Comparison of ENCODE assay signal across 35 cellular contexts in genomic region chr6:33809619-33810018, GRCh38. TPM values are rescaled to one million over a fixed set of nuclear protein-coding genes. Genes with fewer than 3 reads are reported as not detected.
DNase-seq lines count a peak whose midpoint lies in the region; ATAC-seq, FAIRE-seq and TF ChIP-seq lines count a peak whose summit lies in the region.
"Had no signal": no experiment of that assay in that cellular context is flagged by ENCODE, and none has a peak within 500 bp of the region (broad histone marks: within the 10 kb centered on the region; RNA-seq: fewer than 3 reads in every experiment).

No MANE protein-coding gene starts in this region.

- H3K23me2 ChIP-seq in H1 (ENCODE audit: low read depth, low read length) = peaks cover 2% of the 10 kb centered on the region

- H3K4ac ChIP-seq in H1 (replicated peaks; ENCODE audit: insufficient read length, low read depth, low read length) = peak overlapping the region; percentile 62

- no peak overlapping the region for H2AK5ac ChIP-seq in H1 (ENCODE audit: low read depth, low read length)

- no peaks in the 10 kb centered on the region for H3K36me3 ChIP-seq in H1 (ENCODE audit: control insufficient read depth in 2 of 4, insufficient read depth in 4 of 4, low read length in 3 of 4)
- no peaks in the 10 kb centered on the region for H3K36me3 ChIP-seq in prostate gland
- H3K36me3 ChIP-seq: esophagus squamous epithelium, gastrocnemius medialis, thyroid gland, vagina had no signal

- POLR2A ChIA-PET in H1 (lab: Charles Lee; ENCODE audit: partially characterized antibody) = no interaction called here

- peak overlapping the region; percentile 72 for H2BK12ac ChIP-seq in H1 (ENCODE audit: low read depth, low read length)

- peak overlapping the region; percentile 12 for H4K91ac ChIP-seq in H1 (replicated peaks; ENCODE audit: insufficient read length, low read length)

- peak overlapping the region in 1 of 2 experiments; percentile 31; a peak in 1 of 4 replicates for H3K4me2 ChIP-seq in H1 (ENCODE audit: insufficient read depth in 1 of 2, low read depth in 2 of 2, low read length in 2 of 2)
- H3K4me2 ChIP-seq: hepatocyte had no signal

- peak overlapping the region; percentile 61; the same call in 1 of the 2 replicates for H2BK5ac ChIP-seq in H1 (ENCODE audit: low read depth, low read length)

- WGBS in H1 (ENCODE audit: extremely low coverage in 1 of 2, insufficient coverage in 1 of 2, insufficient read length in 1 of 2, insufficient replicate concordance in 2 of 2, low coverage in 1 of 2, low lambda C conversion rate in 2 of 2, missing lambda C conversion rate in 1 of 2), 2 experiments = 80% methylated on average over 4 of the region's 4 CpGs; no CpG with 5 or more reads in 1 of the 2 experiments
- WGBS in prostate gland = 63% methylated on average over 4 of the region's 4 CpGs

- no peak overlapping the region for H3K23ac ChIP-seq in H1 (ENCODE audit: insufficient read length)

- peaks cover 26% of the 10 kb centered on the region for H3K27me3 Mint-ChIP-seq in activated naive CD4-positive, alpha-beta T cell treated with anti-CD3 and anti-CD28 coated beads, Interleukin-2, amount 50 U/mL, for 24 hours

- no peak overlapping the region for H3K56ac ChIP-seq in H1 (replicated peaks; ENCODE audit: insufficient read length, low read depth, low read length)

- no peak for ATAC-seq in GM19324 (IDR thresholded peaks at IDR 0.05; ENCODE audit: low FRiP score, unreplicated experiment)
- ATAC-seq: gastrocnemius medialis; HCT116; naive thymus-derived CD4-positive, alpha-beta T cell; stimulated activated naive CD8-positive, alpha-beta T cell treated with anti-CD3 and anti-CD28 coated beads, Interleukin-15, amount 100 ng/mL, for 72 hours had no signal

- TF ChIP-seq POLR2A in H1 (IDR thresholded peaks at IDR 0.05; ENCODE audit: control extremely low read depth in 1 of 2, low read depth in 2 of 2, low read length in 2 of 2) (no peak), prostate gland (IDR thresholded peaks at IDR 0.05) (no peak)

- H3K4me1 Mint-ChIP-seq in activated naive CD4-positive, alpha-beta T cell treated with anti-CD3 and anti-CD28 coated beads, Interleukin-2, amount 50 U/mL, for 24 hours = peaks cover 17% of the 10 kb centered on the region

- no peak for TF ChIP-seq EP300 in H1 (IDR thresholded peaks at IDR 0.05; ENCODE audit: borderline replicate concordance in 1 of 2, low read depth in 2 of 2, low read length in 2 of 2)

- FAIRE-seq in H1 (lab: Jason Lieb, UNC) = no peak
- FAIRE-seq: endometrium, G401.6 had no signal

- CTCF ChIA-PET in H1 (lab: Charles Lee; ENCODE audit: partially characterized antibody) = interaction anchor here (0.6 to 2.7 kb wide), 3 partner anchors 11 to 1131 kb away, joined by 3 to 8 read pairs (median 3); no protein-coding TSS in a partner anchor

- H3K9ac ChIP-seq in H1 (replicated peaks in 1 of 4; ENCODE audit: extremely low read depth in 1 of 4, low read depth in 3 of 4, low read length in 3 of 4) = no peak overlapping the region

- peaks cover 28 to 48% (median 37%) of the 10 kb centered on the region in 4 experiments for H3K4me1 ChIP-seq in H1 (replicated peaks in 1 of 4; ENCODE audit: control insufficient read depth in 3 of 4, insufficient read depth in 4 of 4, low read length in 3 of 4)
- no peaks in the 10 kb centered on the region for H3K4me1 ChIP-seq in prostate gland (replicated peaks)
- H3K4me1 ChIP-seq: esophagus squamous epithelium, vagina had no signal

- no peak for TF ChIP-seq RAD21 in H1 (IDR thresholded peaks at IDR 0.05 in 1 of 2, conservative IDR thresholded peaks at IDR 0.05 in 1 of 2; ENCODE audit: low read depth in 2 of 2, low read length in 2 of 2)

- no peak overlapping the region for H2BK15ac ChIP-seq in H1 (ENCODE audit: low read length)

- peak overlapping the region; percentile 34 for H2BK120ac ChIP-seq in H1 (replicated peaks; ENCODE audit: low read depth, low read length)

- H3K9me3 ChIP-seq in H1 (ENCODE audit: insufficient read depth in 2 of 2, low read depth in 1 of 2, low read length in 1 of 2) (no peaks in the 10 kb centered on the region), prostate gland (no peaks in the 10 kb centered on the region)
- H3K9me3 ChIP-seq: esophagus squamous epithelium, gastrocnemius medialis, thyroid gland, vagina had no signal

- H3K4me3 ChIP-seq in H1 (ENCODE audit: extremely low read depth in 1 of 4, insufficient read depth in 2 of 4, low read depth in 3 of 4, low read length in 4 of 4) (no peak overlapping the region; a peak in 1 of 8 replicates), prostate gland (no peak overlapping the region)
- H3K4me3 ChIP-seq: esophagus squamous epithelium, gastrocnemius medialis, hepatocyte, skin epidermis, thyroid gland, vagina had no signal

- no peak overlapping the region for H2AFZ ChIP-seq in H1 (ENCODE audit: low read length)
- H2AFZ ChIP-seq: hepatocyte had no signal

- no peak overlapping the region for H3K27ac ChIP-seq in H1 (ENCODE audit: low read depth, low read length)
- H3K27ac ChIP-seq in prostate gland = no peak overlapping the region
- H3K27ac ChIP-seq: esophagus squamous epithelium, gastrocnemius medialis, hepatocyte, skin epidermis, thyroid gland, vagina had no signal

- no peaks in the 10 kb centered on the region for H3K9me3 Mint-ChIP-seq in activated naive CD4-positive, alpha-beta T cell treated with anti-CD3 and anti-CD28 coated beads, Interleukin-2, amount 50 U/mL, for 24 hours
- H3K9me3 Mint-ChIP-seq: central memory CD8-positive, alpha-beta T cell; naive thymus-derived CD4-positive, alpha-beta T cell; stimulated activated naive CD8-positive, alpha-beta T cell treated with anti-CD3 and anti-CD28 coated beads, Interleukin-15, amount 100 ng/mL, for 72 hours had no signal

- peak overlapping the region; percentile 87; the same call in 1 of the 2 replicates for H2BK20ac ChIP-seq in H1 (ENCODE audit: low read length)

- no peak overlapping the region for H3K14ac ChIP-seq in H1 (ENCODE audit: insufficient read length)

- H3K18ac ChIP-seq in H1 (ENCODE audit: extremely low read depth, low read length) = peak overlapping the region; percentile 74; the same call in 1 of the 2 replicates

- intact Hi-C loops in prostate gland (cut with DNase I) = no loop called here

- DNase-seq in activated naive CD4-positive, alpha-beta T cell treated with Interleukin-2 at 50 U/mL for 16 hours = no peak
- peak; percentile 82 for DNase-seq in NCI-H2171 (lab: John Stamatoyannopoulos, UW)
- no peak for DNase-seq in H1 (ENCODE audit: low read depth in 1 of 2, low spot score in 2 of 2)
- no peak for DNase-seq in NCI-H146 (lab: John Stamatoyannopoulos, UW)
- no peak for DNase-seq in stimulated activated CD4-positive, alpha-beta T cell treated with anti-CD3 and anti-CD28 coated beads, Interleukin-1b, Interleukin-23, amount 100 ng/mL, for 48 hours
- no peak for DNase-seq in prostate gland (ENCODE audit: low spot score)
- DNase-seq: activated CD4-positive, alpha-beta T cell treated with anti-CD3 and anti-CD28 coated beads for 48 hours; activated CD8-positive, alpha-beta memory T cell treated with anti-CD3 and anti-CD28 coated beads for 24 hours; activated effector memory CD4-positive, alpha-beta T cell treated with anti-CD3 and anti-CD28 coated beads, Interleukin-2, amount 50 U/mL, for 16 hours; CD4-positive, alpha-beta memory T cell; esophagus squamous epithelium; gastrocnemius medialis; immature natural killer cell; Kasumi-1; naive thymus-derived CD4-positive, alpha-beta T cell; NCI-H1930; NCI-H226; NCI-H748 treated with DMSO at 0.1 percent for 48 hours; occipital lobe; SHP77 treated with DMSO at 0.1 percent for 48 hours; stimulated activated CD8-positive, alpha-beta memory T cell treated with anti-CD3 and anti-CD28 coated beads, Interleukin-4, amount 100 ng/mL, for 48 hours; stimulated activated naive CD8-positive, alpha-beta T cell treated with anti-CD3 and anti-CD28 coated beads, Interleukin-15, amount 100 ng/mL, for 72 hours; thyroid gland had no signal

- no peak overlapping the region for H3K4me3 Mint-ChIP-seq in activated naive CD4-positive, alpha-beta T cell treated with anti-CD3 and anti-CD28 coated beads, Interleukin-2, amount 50 U/mL, for 24 hours
- H3K4me3 Mint-ChIP-seq: central memory CD8-positive, alpha-beta T cell; immature natural killer cell; stimulated activated naive CD8-positive, alpha-beta T cell treated with anti-CD3 and anti-CD28 coated beads, Interleukin-15, amount 100 ng/mL, for 72 hours had no signal

- no peaks in the 10 kb centered on the region for H3K36me3 Mint-ChIP-seq in activated naive CD4-positive, alpha-beta T cell treated with anti-CD3 and anti-CD28 coated beads, Interleukin-2, amount 50 U/mL, for 24 hours
- H3K36me3 Mint-ChIP-seq: CD4-positive, alpha-beta memory T cell; naive thymus-derived CD4-positive, alpha-beta T cell had no signal

- H3K27me3 ChIP-seq in H1 (replicated peaks in 1 of 4; ENCODE audit: control insufficient read depth in 3 of 4, extremely low read depth in 1 of 4, insufficient read depth in 3 of 4, low read length in 3 of 4) (no peaks in the 10 kb centered on the region; a peak in 1 of 7 replicates), prostate gland (replicated peaks; ENCODE audit: insufficient read depth) (peaks cover 3% of the 10 kb centered on the region)
- H3K27me3 ChIP-seq: thyroid gland, vagina had no signal

- no peaks in the 10 kb centered on the region for H3K79me2 ChIP-seq in H1 (ENCODE audit: control insufficient read depth in 1 of 2, insufficient read depth in 2 of 2, low read length in 2 of 2)
- H3K79me2 ChIP-seq: hepatocyte had no signal

- H3K27ac Mint-ChIP-seq in activated naive CD4-positive, alpha-beta T cell treated with anti-CD3 and anti-CD28 coated beads, Interleukin-2, amount 50 U/mL, for 24 hours = peak overlapping the region; percentile 47
- H3K27ac Mint-ChIP-seq: immature natural killer cell; naive thymus-derived CD4-positive, alpha-beta T cell; stimulated activated naive CD8-positive, alpha-beta T cell treated with anti-CD3 and anti-CD28 coated beads, Interleukin-15, amount 100 ng/mL, for 72 hours had no signal

- peak overlapping the region; percentile 4 for H4K5ac ChIP-seq in H1 (ENCODE audit: insufficient read length, low read depth, low read length)

- no peaks in the 10 kb centered on the region for H4K20me1 ChIP-seq in H1 (replicated peaks in 1 of 2; ENCODE audit: control insufficient read depth in 1 of 2, insufficient read depth in 2 of 2, low read length in 2 of 2)

- H4K8ac ChIP-seq in H1 (ENCODE audit: extremely low read depth, insufficient read depth, low read length) = peak overlapping the region; percentile 75; the same call in 1 of the 2 replicates

- 0 out of 2 replicates have a peak, but pooled peaks cover 3% of the 10 kb centered on the region for H3K79me1 ChIP-seq in H1 (ENCODE audit: low read depth, low read length)

- TF ChIP-seq CTCF in H1 (IDR thresholded peaks at IDR 0.05; ENCODE audit: control extremely low read depth in 1 of 3, insufficient read depth in 1 of 3, low read depth in 1 of 3, low read length in 3 of 3) (no peak), prostate gland (IDR thresholded peaks at IDR 0.05) (no peak)

RNA-seq across cellular contexts. Expression of gene MLN, which starts 5.8 kb away (rescaled TPM):
- not detected in 2 replicates for total RNA-seq in H1 (2021; fragmentation: NEBNext Ultra II Directional; extraction: Animal tissue kit (Norgen Biotek cat#: 25700))
- polyA plus RNA-seq in H1 (2011; rRNA removed) = 0.31 TPM in 1 of 2 replicates, not detected in the other
- polyA plus RNA-seq in H1 (2011; cell fraction: cytosol; rRNA removed) = not detected
- not detected for polyA plus RNA-seq in H1 (2011; cell fraction: nucleus; rRNA removed)
- not detected in 4 replicates for polyA plus RNA-seq in H1 (2012, experiment 1 of 2)
- polyA plus RNA-seq in H1 (2012, experiment 2 of 2) = not detected
- not detected for polyA plus RNA-seq in H1 (2013, experiment 1 of 2)
- not detected for polyA plus RNA-seq in H1 (2013, experiment 2 of 2)
- polyA minus RNA-seq in H1 (2011; rRNA and poly(A)+ RNA removed) = not detected in 2 replicates
- polyA minus RNA-seq in H1 (2011; cell fraction: cytosol; rRNA and poly(A)+ RNA removed) = not detected
- not detected for polyA minus RNA-seq in H1 (2011; cell fraction: nucleus; rRNA and poly(A)+ RNA removed)
- total RNA-seq in prostate gland = not detected
- total RNA-seq: A172; CD4-positive, alpha-beta memory T cell; dermis microvascular lymphatic vessel endothelial cell; esophagus squamous epithelium; gastrocnemius medialis; naive thymus-derived CD4-positive, alpha-beta T cell; occipital lobe; OCI-LY7; thyroid gland; vagina had no signal
- polyA plus RNA-seq: CD4-positive, alpha-beta memory T cell; immature natural killer cell; naive thymus-derived CD4-positive, alpha-beta T cell had no signal

RNA-seq across cellular contexts. Expression of gene LEMD2, which starts 20.7 kb away (rescaled TPM):
- 54.1 and 57.3 TPM in 2 replicates for total RNA-seq in H1 (2021; fragmentation: NEBNext Ultra II Directional; extraction: Animal tissue kit (Norgen Biotek cat#: 25700))
- 32.7 and 54.9 TPM in 2 replicates for polyA plus RNA-seq in H1 (2011; rRNA removed)
- 58.9 TPM for polyA plus RNA-seq in H1 (2011; cell fraction: cytosol; rRNA removed)
- polyA plus RNA-seq in H1 (2011; cell fraction: nucleus; rRNA removed) = 127 TPM
- polyA plus RNA-seq in H1 (2012, experiment 1 of 2) = 58.7 to 71.6 TPM (median 62.9 TPM) in 4 replicates
- 48.3 TPM for polyA plus RNA-seq in H1 (2012, experiment 2 of 2)
- 44.0 TPM for polyA plus RNA-seq in H1 (2013, experiment 1 of 2)
- 48.2 TPM for polyA plus RNA-seq in H1 (2013, experiment 2 of 2)
- 47.6 and 60.5 TPM in 2 replicates for polyA minus RNA-seq in H1 (2011; rRNA and poly(A)+ RNA removed)
- 36.8 TPM for polyA minus RNA-seq in H1 (2011; cell fraction: cytosol; rRNA and poly(A)+ RNA removed)
- polyA minus RNA-seq in H1 (2011; cell fraction: nucleus; rRNA and poly(A)+ RNA removed) = 82.4 TPM
- 10 to 100 TPM; 64.2 to 80.2 TPM for total RNA-seq in prostate gland
